8 cellular contexts compared by ENCODE assay signal in genomic region chr2:187825108-187825507, GRCh38.
"Had no signal": no experiment of that assay in that cellular context is flagged by ENCODE, and none has a peak within 500 bp of the region (broad histone marks: within the 10 kb centered on the region; RNA-seq: fewer than 3 reads in every experiment).

No MANE protein-coding gene starts in this region.

- DNase-seq: GM23248, GOT3, H7, H9, HCEC 1CT, HFFc6 had no signal

- H3K27ac Mint-ChIP-seq: GM23338, H9, HFFc6 had no signal

- H3K4me1 Mint-ChIP-seq: GM23338 had no signal

- ATAC-seq: GM23338, HCT116 had no signal

- H3K4me3 Mint-ChIP-seq: GM23338, H9, HFFc6 had no signal
